Comparison of ENCODE assay signal across 11 cellular contexts in genomic region chr9:137221477-137222111, GRCh38. TPM values are rescaled to one million over a fixed set of nuclear protein-coding genes. Genes with fewer than 3 reads are reported as not detected.
DNase-seq lines count a peak whose midpoint lies in the region; ATAC-seq, FAIRE-seq and TF ChIP-seq lines count a peak whose summit lies in the region.
"Had no signal": no experiment of that assay in that cellular context is flagged by ENCODE, and none has a peak within 500 bp of the region (broad histone marks: within the 10 kb centered on the region; RNA-seq: fewer than 3 reads in every experiment).

No MANE protein-coding gene starts in this region.

- peak overlapping the region; percentile 14 for H3K27ac Mint-ChIP-seq in activated T-cell treated with anti-CD3 and anti-CD28 coated beads, Interleukin-2, amount 50 U/mL, for 24 hours
- no peak overlapping the region for H3K27ac Mint-ChIP-seq in activated T-helper 17 cell treated with anti-CD3 and anti-CD28 coated beads, Interleukin-2, amount 50 U/mL, for 72 hours

- H3K9me3 Mint-ChIP-seq in activated T-cell treated with anti-CD3 and anti-CD28 coated beads, Interleukin-2, amount 50 U/mL, for 24 hours: no peaks in the 10 kb centered on the region
- H3K9me3 Mint-ChIP-seq in activated T-helper 17 cell treated with anti-CD3 and anti-CD28 coated beads, Interleukin-2, amount 50 U/mL, for 72 hours: no peaks in the 10 kb centered on the region

- no peak for ATAC-seq in activated T-helper 17 cell treated with anti-CD3 and anti-CD28 coated beads, Interleukin-2, amount 50 U/mL, for 72 hours (replicated peaks)

- DNase-seq in activated T-cell treated with anti-CD3 and anti-CD28 coated beads, Interleukin-2, amount 50 U/mL, for 24 hours: peak; percentile 47
- no peak for DNase-seq in activated T-cell treated with anti-CD3 and anti-CD28 coated beads, Interleukin-2, amount 50 U/mL, for 1 hour
- DNase-seq in RPMI8226 (peak; percentile 70), suprapubic skin (ENCODE audit: low spot score in 2 of 2) (no peak), GM19240 (ENCODE audit: insufficient read length, low spot score) (no peak), D721Med (ENCODE audit: insufficient read length, low spot score) (no peak)
- DNase-seq: activated naive CD4-positive, alpha-beta T cell treated with Interleukin-2 at 50 U/mL for 16 hours had no signal

- no peaks in the 10 kb centered on the region for H3K9me3 ChIP-seq in suprapubic skin

- H3K4me3 ChIP-seq in iPS-11a (ENCODE audit: low read depth, low read length) (peak overlapping the region; percentile 24), suprapubic skin (peak overlapping the region; percentile 63)

- H3K4me3 Mint-ChIP-seq in activated T-cell treated with anti-CD3 and anti-CD28 coated beads, Interleukin-2, amount 50 U/mL, for 24 hours: peak overlapping the region; percentile 45
- H3K4me3 Mint-ChIP-seq in activated T-helper 17 cell treated with anti-CD3 and anti-CD28 coated beads, Interleukin-2, amount 50 U/mL, for 72 hours: no peak overlapping the region

- WGBS in suprapubic skin: no CpG with 5 or more reads among the region's 61 CpGs

- peak overlapping the region; percentile 60 for H3K27ac ChIP-seq in suprapubic skin

- no peak for TF ChIP-seq POLR2A in suprapubic skin (IDR thresholded peaks at IDR 0.05)

- no peaks in the 10 kb centered on the region for H3K36me3 ChIP-seq in suprapubic skin

- no peak for TF ChIP-seq EP300 in suprapubic skin (IDR thresholded peaks at IDR 0.05)

- H3K4me1 Mint-ChIP-seq in activated T-cell treated with anti-CD3 and anti-CD28 coated beads, Interleukin-2, amount 50 U/mL, for 24 hours (ENCODE audit: low read depth): peaks cover 11% of the 10 kb centered on the region
- H3K4me1 Mint-ChIP-seq in activated T-helper 17 cell treated with anti-CD3 and anti-CD28 coated beads, Interleukin-2, amount 50 U/mL, for 72 hours: no peaks in the 10 kb centered on the region

- no peak for TF ChIP-seq CTCF in suprapubic skin (IDR thresholded peaks at IDR 0.05)
- no peak for TF ChIP-seq CTCF in D721Med (IDR thresholded peaks at IDR 0.05; ENCODE audit: insufficient read depth, missing control alignments)

- peaks cover 66% of the 10 kb centered on the region for H3K4me1 ChIP-seq in suprapubic skin

- no peaks in the 10 kb centered on the region for H3K27me3 Mint-ChIP-seq in activated T-cell treated with anti-CD3 and anti-CD28 coated beads, Interleukin-2, amount 50 U/mL, for 24 hours
- no peaks in the 10 kb centered on the region for H3K27me3 Mint-ChIP-seq in activated T-helper 17 cell treated with anti-CD3 and anti-CD28 coated beads, Interleukin-2, amount 50 U/mL, for 72 hours

- no peak for FAIRE-seq in D721Med (lab: Jason Lieb, UNC)
- FAIRE-seq: HTR-8/SVneo had no signal

- H3K27me3 ChIP-seq in suprapubic skin: no peaks in the 10 kb centered on the region

- peaks cover 15% of the 10 kb centered on the region for H3K36me3 Mint-ChIP-seq in activated T-cell treated with anti-CD3 and anti-CD28 coated beads, Interleukin-2, amount 50 U/mL, for 24 hours (ENCODE audit: low read depth)
- no peaks in the 10 kb centered on the region for H3K36me3 Mint-ChIP-seq in activated T-helper 17 cell treated with anti-CD3 and anti-CD28 coated beads, Interleukin-2, amount 50 U/mL, for 72 hours (ENCODE audit: low read depth)

RNA-seq across cellular contexts. Expression of gene RNF208, which starts 0.4 kb away (rescaled TPM):
- total RNA-seq in suprapubic skin: 1 to 10 TPM; 2.8 to 7.5 (median 5.2) TPM
- 1 to 10 TPM; 3.5 to 7.4 TPM for total RNA-seq in activated T-helper 17 cell treated with anti-CD3 and anti-CD28 coated beads, Interleukin-2, amount 50 U/mL, for 72 hours

RNA-seq across cellular contexts. Expression of gene CYSRT1, which starts 3.4 kb away (rescaled TPM):
- total RNA-seq in suprapubic skin: 10 to 100 TPM; 22.8 to 65.7 (median 44.2) TPM
- total RNA-seq in activated T-helper 17 cell treated with anti-CD3 and anti-CD28 coated beads, Interleukin-2, amount 50 U/mL, for 72 hours: under 1 TPM; 0.32 to 0.40 TPM

RNA-seq across cellular contexts. Expression of gene RNF224, which starts 5.7 kb away (rescaled TPM):
- 1 to 10 TPM in 3 of 4 donors, under 1 TPM in 1; 0.34 to 2.0 (median 1.1) TPM for total RNA-seq in suprapubic skin
- under 1 TPM in 1 of 2 donors, not detected in 1; 0.17 TPM for total RNA-seq in activated T-helper 17 cell treated with anti-CD3 and anti-CD28 coated beads, Interleukin-2, amount 50 U/mL, for 72 hours
- total RNA-seq: T-helper 1 cell treated with Interleukin-12 subunit alpha and Interleukin-12 subunit beta and Interleukin-4 antibody, amounts not matched to agents 30 ng/mL and 1 ng/mL, for 36 hours had no signal

RNA-seq across cellular contexts. Expression of gene SLC34A3, which starts 9.1 kb away (rescaled TPM):
- under 1 TPM in 1 of 4 donors, not detected in 3; 0.34 TPM for total RNA-seq in suprapubic skin
- not detected for total RNA-seq in activated T-helper 17 cell treated with anti-CD3 and anti-CD28 coated beads, Interleukin-2, amount 50 U/mL, for 72 hours
- total RNA-seq: T-helper 1 cell treated with Interleukin-12 subunit alpha and Interleukin-12 subunit beta and Interleukin-4 antibody, amounts not matched to agents 30 ng/mL and 1 ng/mL, for 36 hours had no signal

RNA-seq across cellular contexts. Expression of gene NDOR1, which starts 16.1 kb away (rescaled TPM):
- total RNA-seq in suprapubic skin: 10 to 100 TPM; 13.4 to 21.0 (median 20.6) TPM
- total RNA-seq in activated T-helper 17 cell treated with anti-CD3 and anti-CD28 coated beads, Interleukin-2, amount 50 U/mL, for 72 hours: 10 to 100 TPM; 20.5 to 40.2 TPM

Comparison
In these comparisons a context has a peak if more than half of its experiments do, and no peak if none do; other contexts are left out.
1. DNase-seq: peak in activated T-cell treated with anti-CD3 and anti-CD28 coated beads, Interleukin-2, amount 50 U/mL, for 24 hours (single experiment) and RPMI8226 (single experiment); none in activated T-cell treated with anti-CD3 and anti-CD28 coated beads, Interleukin-2, amount 50 U/mL, for 1 hour (single experiment), suprapubic skin (0 of 2), GM19240 (single experiment) and D721Med (single experiment).
2. RNA of gene CYSRT1, which starts 3.4 kb away (total RNA-seq): 22.8 to 65.7 TPM in suprapubic skin; 0.32 to 0.40 TPM in activated T-helper 17 cell treated with anti-CD3 and anti-CD28 coated beads, Interleukin-2, amount 50 U/mL, for 72 hours; every median in the first group is over 10 times any median in the second.